Comparison of ENCODE assay signal across 1 cellular context in the genomic region with DNA sequence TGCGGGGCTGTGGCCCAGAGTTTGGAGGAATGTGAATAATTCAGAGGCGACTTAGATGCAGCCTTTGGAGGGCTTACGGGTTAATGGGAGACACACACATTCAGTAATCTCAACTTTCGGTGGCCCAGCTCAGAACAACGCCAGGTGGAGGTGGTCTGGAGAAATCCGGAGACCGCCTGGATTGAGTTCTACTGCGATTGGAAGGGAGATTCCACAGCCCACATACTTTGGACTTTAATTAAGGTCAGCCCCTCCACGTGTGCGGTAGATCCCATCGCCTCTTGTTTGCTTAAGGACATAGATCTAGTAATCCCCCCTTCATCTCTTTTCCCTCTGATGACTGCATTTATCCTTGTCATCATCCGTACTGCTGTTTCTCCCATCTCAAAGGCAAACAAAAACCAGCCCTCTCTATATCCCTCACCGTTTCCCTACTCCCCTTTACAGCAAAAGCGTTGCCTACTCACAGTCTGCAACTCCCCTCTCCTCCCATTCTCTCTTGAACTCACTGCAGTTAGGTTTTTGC.
TF ChIP-seq lines count a peak whose summit lies in the region.

No MANE protein-coding gene starts in this region.

TF ChIP-seq in K562, 482 proteins besides CTCF, POLR2A, EP300 and RAD21 (continues in another document):
- TF ChIP-seq ZNF263 (CRISPR knock-in tag; IDR thresholded peaks at IDR 0.05; ENCODE audit: borderline replicate concordance): 0 out of 2 replicates have a peak, but pooled peaks have one; percentile 14
- TF ChIP-seq RCOR1 (IDR thresholded peaks at IDR 0.05; ENCODE audit: borderline replicate concordance in 1 of 2, low read depth in 2 of 2, low read length in 2 of 2): 0 out of 4 replicates have a peak, but pooled peaks of 1 of the 2 experiments have one; percentile 22
- TF ChIP-seq, protein P1, sequence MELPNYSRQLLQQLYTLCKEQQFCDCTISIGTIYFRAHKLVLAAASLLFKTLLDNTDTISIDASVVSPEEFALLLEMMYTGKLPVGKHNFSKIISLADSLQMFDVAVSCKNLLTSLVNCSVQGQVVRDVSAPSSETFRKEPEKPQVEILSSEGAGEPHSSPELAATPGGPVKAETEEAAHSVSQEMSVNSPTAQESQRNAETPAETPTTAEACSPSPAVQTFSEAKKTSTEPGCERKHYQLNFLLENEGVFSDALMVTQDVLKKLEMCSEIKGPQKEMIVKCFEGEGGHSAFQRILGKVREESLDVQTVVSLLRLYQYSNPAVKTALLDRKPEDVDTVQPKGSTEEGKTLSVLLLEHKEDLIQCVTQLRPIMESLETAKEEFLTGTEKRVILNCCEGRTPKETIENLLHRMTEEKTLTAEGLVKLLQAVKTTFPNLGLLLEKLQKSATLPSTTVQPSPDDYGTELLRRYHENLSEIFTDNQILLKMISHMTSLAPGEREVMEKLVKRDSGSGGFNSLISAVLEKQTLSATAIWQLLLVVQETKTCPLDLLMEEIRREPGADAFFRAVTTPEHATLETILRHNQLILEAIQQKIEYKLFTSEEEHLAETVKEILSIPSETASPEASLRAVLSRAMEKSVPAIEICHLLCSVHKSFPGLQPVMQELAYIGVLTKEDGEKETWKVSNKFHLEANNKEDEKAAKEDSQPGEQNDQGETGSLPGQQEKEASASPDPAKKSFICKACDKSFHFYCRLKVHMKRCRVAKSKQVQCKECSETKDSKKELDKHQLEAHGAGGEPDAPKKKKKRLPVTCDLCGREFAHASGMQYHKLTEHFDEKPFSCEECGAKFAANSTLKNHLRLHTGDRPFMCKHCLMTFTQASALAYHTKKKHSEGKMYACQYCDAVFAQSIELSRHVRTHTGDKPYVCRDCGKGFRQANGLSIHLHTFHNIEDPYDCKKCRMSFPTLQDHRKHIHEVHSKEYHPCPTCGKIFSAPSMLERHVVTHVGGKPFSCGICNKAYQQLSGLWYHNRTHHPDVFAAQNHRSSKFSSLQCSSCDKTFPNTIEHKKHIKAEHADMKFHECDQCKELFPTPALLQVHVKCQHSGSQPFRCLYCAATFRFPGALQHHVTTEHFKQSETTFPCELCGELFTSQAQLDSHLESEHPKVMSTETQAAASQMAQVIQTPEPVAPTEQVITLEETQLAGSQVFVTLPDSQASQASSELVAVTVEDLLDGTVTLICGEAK (IDR thresholded peaks at IDR 0.05): peak; percentile 68
- TF ChIP-seq, protein P1 (CRISPR knock-in tag; IDR thresholded peaks at IDR 0.05): no peak
- no peak for TF ChIP-seq FOXK2 (conservative IDR thresholded peaks at IDR 0.05 in 1 of 2, IDR thresholded peaks at IDR 0.05 in 1 of 2; ENCODE audit: low read depth in 2 of 2)
- TF ChIP-seq, protein P2, sequence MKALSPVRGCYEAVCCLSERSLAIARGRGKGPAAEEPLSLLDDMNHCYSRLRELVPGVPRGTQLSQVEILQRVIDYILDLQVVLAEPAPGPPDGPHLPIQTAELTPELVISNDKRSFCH (CRISPR knock-in tag; IDR thresholded peaks at IDR 0.05): no peak
- TF ChIP-seq, protein P2 (tag; IDR thresholded peaks at IDR 0.05): no peak
- TF ChIP-seq BHLHE40 (IDR thresholded peaks at IDR 0.05; ENCODE audit: low read length): no peak
- 0 out of 2 replicates have a peak, but pooled peaks have one; percentile 36 for TF ChIP-seq SMAD4 (CRISPR knock-in tag; conservative IDR thresholded peaks at IDR 0.05)
- TF ChIP-seq NELFE (IDR thresholded peaks at IDR 0.05; ENCODE audit: insufficient read depth, insufficient read length): no peak
- TF ChIP-seq, protein P3, sequence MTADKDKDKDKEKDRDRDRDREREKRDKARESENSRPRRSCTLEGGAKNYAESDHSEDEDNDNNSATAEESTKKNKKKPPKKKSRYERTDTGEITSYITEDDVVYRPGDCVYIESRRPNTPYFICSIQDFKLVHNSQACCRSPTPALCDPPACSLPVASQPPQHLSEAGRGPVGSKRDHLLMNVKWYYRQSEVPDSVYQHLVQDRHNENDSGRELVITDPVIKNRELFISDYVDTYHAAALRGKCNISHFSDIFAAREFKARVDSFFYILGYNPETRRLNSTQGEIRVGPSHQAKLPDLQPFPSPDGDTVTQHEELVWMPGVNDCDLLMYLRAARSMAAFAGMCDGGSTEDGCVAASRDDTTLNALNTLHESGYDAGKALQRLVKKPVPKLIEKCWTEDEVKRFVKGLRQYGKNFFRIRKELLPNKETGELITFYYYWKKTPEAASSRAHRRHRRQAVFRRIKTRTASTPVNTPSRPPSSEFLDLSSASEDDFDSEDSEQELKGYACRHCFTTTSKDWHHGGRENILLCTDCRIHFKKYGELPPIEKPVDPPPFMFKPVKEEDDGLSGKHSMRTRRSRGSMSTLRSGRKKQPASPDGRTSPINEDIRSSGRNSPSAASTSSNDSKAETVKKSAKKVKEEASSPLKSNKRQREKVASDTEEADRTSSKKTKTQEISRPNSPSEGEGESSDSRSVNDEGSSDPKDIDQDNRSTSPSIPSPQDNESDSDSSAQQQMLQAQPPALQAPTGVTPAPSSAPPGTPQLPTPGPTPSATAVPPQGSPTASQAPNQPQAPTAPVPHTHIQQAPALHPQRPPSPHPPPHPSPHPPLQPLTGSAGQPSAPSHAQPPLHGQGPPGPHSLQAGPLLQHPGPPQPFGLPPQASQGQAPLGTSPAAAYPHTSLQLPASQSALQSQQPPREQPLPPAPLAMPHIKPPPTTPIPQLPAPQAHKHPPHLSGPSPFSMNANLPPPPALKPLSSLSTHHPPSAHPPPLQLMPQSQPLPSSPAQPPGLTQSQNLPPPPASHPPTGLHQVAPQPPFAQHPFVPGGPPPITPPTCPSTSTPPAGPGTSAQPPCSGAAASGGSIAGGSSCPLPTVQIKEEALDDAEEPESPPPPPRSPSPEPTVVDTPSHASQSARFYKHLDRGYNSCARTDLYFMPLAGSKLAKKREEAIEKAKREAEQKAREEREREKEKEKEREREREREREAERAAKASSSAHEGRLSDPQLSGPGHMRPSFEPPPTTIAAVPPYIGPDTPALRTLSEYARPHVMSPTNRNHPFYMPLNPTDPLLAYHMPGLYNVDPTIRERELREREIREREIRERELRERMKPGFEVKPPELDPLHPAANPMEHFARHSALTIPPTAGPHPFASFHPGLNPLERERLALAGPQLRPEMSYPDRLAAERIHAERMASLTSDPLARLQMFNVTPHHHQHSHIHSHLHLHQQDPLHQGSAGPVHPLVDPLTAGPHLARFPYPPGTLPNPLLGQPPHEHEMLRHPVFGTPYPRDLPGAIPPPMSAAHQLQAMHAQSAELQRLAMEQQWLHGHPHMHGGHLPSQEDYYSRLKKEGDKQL (CRISPR knock-in tag; IDR thresholded peaks at IDR 0.05; ENCODE audit: borderline replicate concordance): no peak
- no peak for TF ChIP-seq MBD2 (IDR thresholded peaks at IDR 0.05; ENCODE audit: borderline replicate concordance, low read depth)
- 0 out of 2 replicates have a peak, but pooled peaks have one; percentile 27 for TF ChIP-seq ZNF121 (CRISPR knock-in tag; conservative IDR thresholded peaks at IDR 0.05)
- no peak for TF ChIP-seq RNF219 (CRISPR knock-in tag; IDR thresholded peaks at IDR 0.05)
- no peak; the same call in 1 of the 2 replicates for TF ChIP-seq MTA1 (IDR thresholded peaks at IDR 0.05; ENCODE audit: borderline replicate concordance)
- TF ChIP-seq TCF7L2 (IDR thresholded peaks at IDR 0.05; ENCODE audit: low read depth, low read length): no peak
- TF ChIP-seq HDAC3 (IDR thresholded peaks at IDR 0.05; ENCODE audit: borderline replicate concordance, partially characterized antibody): peak; percentile 18
- TF ChIP-seq CUX1 (CRISPR knock-in tag; IDR thresholded peaks at IDR 0.05): no peak
- TF ChIP-seq GATA2 (CRISPR knock-in tag; IDR thresholded peaks at IDR 0.05): peak; percentile 2; the same call in 1 of the 2 replicates
- TF ChIP-seq ZNF232 (CRISPR knock-in tag; IDR thresholded peaks at IDR 0.05): 0 out of 2 replicates have a peak, but pooled peaks have one; percentile 44
- TF ChIP-seq RFX5 (IDR thresholded peaks at IDR 0.05; ENCODE audit: low read depth, low read length): no peak
- TF ChIP-seq ATF7 (IDR thresholded peaks at IDR 0.05): no peak
- TF ChIP-seq, protein P4, sequence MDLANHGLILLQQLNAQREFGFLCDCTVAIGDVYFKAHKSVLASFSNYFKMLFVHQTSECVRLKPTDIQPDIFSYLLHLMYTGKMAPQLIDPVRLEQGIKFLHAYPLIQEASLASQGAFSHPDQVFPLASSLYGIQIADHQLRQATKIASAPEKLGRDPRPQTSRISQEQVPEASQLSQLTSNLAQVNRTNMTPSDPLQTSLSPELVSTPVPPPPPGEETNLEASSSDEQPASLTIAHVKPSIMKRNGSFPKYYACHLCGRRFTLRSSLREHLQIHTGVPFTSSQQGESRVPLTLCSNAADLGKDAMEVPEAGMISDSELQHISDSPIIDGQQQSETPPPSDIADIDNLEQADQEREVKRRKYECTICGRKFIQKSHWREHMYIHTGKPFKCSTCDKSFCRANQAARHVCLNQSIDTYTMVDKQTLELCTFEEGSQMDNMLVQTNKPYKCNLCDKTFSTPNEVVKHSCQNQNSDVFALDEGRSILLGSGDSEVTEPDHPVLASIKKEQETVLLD (IDR thresholded peaks at IDR 0.05): no peak
